In the genomic region with DNA sequence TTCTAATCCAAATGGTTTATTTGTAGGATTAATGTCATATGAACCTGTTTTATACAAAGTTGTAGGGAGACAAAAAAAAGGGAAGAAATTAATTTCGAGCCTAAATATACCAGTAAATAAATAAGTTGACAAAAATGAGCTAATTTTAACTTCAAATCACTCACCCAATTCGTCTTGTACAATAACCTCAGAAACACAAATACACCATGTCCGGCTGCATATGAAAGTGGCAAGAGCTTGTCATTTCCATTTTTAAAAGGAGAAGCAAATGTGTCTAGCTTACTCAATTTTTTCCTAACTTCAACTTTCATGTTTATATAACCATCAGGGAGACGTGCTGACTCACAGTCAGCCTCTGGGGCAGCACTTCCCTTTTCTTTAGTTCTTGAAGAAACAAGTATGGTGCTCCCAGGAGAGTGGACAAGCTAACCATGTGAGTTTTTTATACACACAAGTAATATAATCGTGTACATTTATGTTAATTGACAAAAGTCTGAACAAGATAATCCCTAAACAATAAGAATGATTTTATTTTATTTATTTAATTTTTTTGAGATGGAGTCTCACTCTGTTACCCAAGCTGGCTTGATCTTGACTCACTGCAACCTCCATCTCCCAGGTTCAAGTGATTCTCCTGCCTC, we compare ENCODE assay signal across 9 cellular contexts. TPM values are rescaled to one million over a fixed set of nuclear protein-coding genes. Genes with fewer than 3 reads are reported as not detected.
A peak's percentile ranks its signal among the peaks of the same experiment; 100 is the strongest.
DNase-seq lines count a peak whose midpoint lies in the region; ATAC-seq and TF ChIP-seq lines count a peak whose summit lies in the region.
"Had no signal": no experiment of that assay in that cellular context is flagged by ENCODE, and none has a peak within 500 bp of the region (broad histone marks: within the 10 kb centered on the region; RNA-seq: fewer than 3 reads in every experiment).

No MANE protein-coding gene starts in this region.

- no peak overlapping the region for H3K56ac ChIP-seq in IMR-90 (ENCODE audit: extremely low read depth, insufficient read depth, low read length)

- peak overlapping the region; percentile 93 for H4K5ac ChIP-seq in IMR-90 (ENCODE audit: low read depth, low read length)

- H3K4me3 ChIP-seq in IMR-90 (ENCODE audit: insufficient read depth, low read depth, low read length) (no peak overlapping the region), vagina (no peak overlapping the region)

- WGBS in IMR-90 (ENCODE audit: extremely low coverage in 2 of 2, insufficient read length in 1 of 2), 2 experiments = 0% methylated on average over 1 of the region's 5 CpGs; no CpG with 5 or more reads in 1 of the 2 experiments

- H3K23ac ChIP-seq in IMR-90 (ENCODE audit: low read depth, low read length) = no peak overlapping the region

- no peaks in the 10 kb centered on the region for H3K9me3 ChIP-seq in IMR-90 (ENCODE audit: control insufficient read depth, insufficient read depth, low read length)
- no peaks in the 10 kb centered on the region for H3K9me3 ChIP-seq in vagina

- in situ Hi-C loops in IMR-90 (cut with MboI; ENCODE audit: low sequenced_read_pairs) = no loop called here

- no peak; the same call in 1 of the 2 replicates for TF ChIP-seq RAD21 in IMR-90 (IDR thresholded peaks at IDR 0.05; ENCODE audit: low read length)

- ATAC-seq in GM21526 (IDR thresholded peaks at IDR 0.05; ENCODE audit: low FRiP score, unreplicated experiment) (peak; percentile 83), IMR-90 (ENCODE audit: low read depth) (peak; percentile 97), left lobe of liver (peak; percentile 17)

- H3K36me3 ChIP-seq in IMR-90 (ENCODE audit: control insufficient read depth, insufficient read depth, low read length) (no peaks in the 10 kb centered on the region), vagina (no peaks in the 10 kb centered on the region)

- H3K27ac ChIP-seq in IMR-90 (ENCODE audit: insufficient read depth, low read length) (peak overlapping the region; percentile 85; the same call in 1 of the 2 replicates), vagina (peak overlapping the region; percentile 52)

- H4K20me1 ChIP-seq in IMR-90 (ENCODE audit: insufficient read depth, low read length) = no peaks in the 10 kb centered on the region

- TF ChIP-seq CTCF in GM10248 (IDR thresholded peaks at IDR 0.05; ENCODE audit: control extremely low read depth, extremely low read depth, low read depth, missing control alignments) (no peak), IMR-90 (conservative IDR thresholded peaks at IDR 0.05; ENCODE audit: low read depth, low read length) (no peak), vagina (IDR thresholded peaks at IDR 0.05) (no peak)

- H2BK5ac ChIP-seq in IMR-90 (ENCODE audit: low read depth, low read length, poor library complexity, severe bottlenecking) = peak overlapping the region; percentile 81

- peaks cover 4% of the 10 kb centered on the region; the same call in 1 of the 2 replicates for H3K9me1 ChIP-seq in IMR-90 (ENCODE audit: insufficient read depth, low read length)

- intact Hi-C loops in IMR-90 (cut with micrococcal nuclease) = no loop called here
- intact Hi-C loops in vagina (cut with DNase I) = no loop called here

- peak overlapping the region; percentile 91 for H2BK120ac ChIP-seq in IMR-90 (ENCODE audit: low read depth, low read length)

- BruUV-seq in IMR-90 (replicated peaks; lab: Mats Ljungman, UMichigan) = no TSS peak

- H2AFZ ChIP-seq in IMR-90 (replicated peaks; ENCODE audit: low read length, poor library complexity) = no peak overlapping the region

- CTCF ChIA-PET in GM10248 (lab: Yijun Ruan, JAX) (interaction anchor here (0.8 to 2.9 kb wide), 11 partner anchors 9 to 268 kb away, joined by 3 to 13 read pairs (median 6); no protein-coding TSS in a partner anchor), IMR-90 (lab: Yijun Ruan, JAX) (interaction anchor here (0.8 to 1.2 kb wide), 5 partner anchors 17 to 267 kb away, joined by 3 to 4 read pairs (median 3); no protein-coding TSS in a partner anchor)

- H3K79me1 ChIP-seq in IMR-90 (ENCODE audit: low read depth in 1 of 2, low read length in 2 of 2) = no peaks in the 10 kb centered on the region

- TF ChIP-seq POLR2A in IMR-90 (IDR thresholded peaks at IDR 0.05; ENCODE audit: low read depth, low read length) = no peak
- no peak for TF ChIP-seq POLR2A in vagina (IDR thresholded peaks at IDR 0.05)

- dilution Hi-C loops in IMR-90 (cut with HindIII; ENCODE audit: low sequenced_read_pairs, unreplicated experiment) = no loop called here

- peak overlapping the region; percentile 71; the same call in 1 of the 2 replicates for H3K14ac ChIP-seq in IMR-90 (replicated peaks; ENCODE audit: low read depth, low read length)

- H3K4me2 ChIP-seq in IMR-90 (ENCODE audit: low read depth, low read length) = peak overlapping the region; percentile 68; the same call in 1 of the 2 replicates

- H2AK5ac ChIP-seq in IMR-90 (ENCODE audit: low read depth, low read length) = peak overlapping the region; percentile 58

- H3K4me1 ChIP-seq in IMR-90 (ENCODE audit: control insufficient read depth, insufficient read depth, low read length) (peaks cover 9% of the 10 kb centered on the region), vagina (peaks cover 18% of the 10 kb centered on the region)

- H3K18ac ChIP-seq in IMR-90 (ENCODE audit: low read depth, low read length) = peak overlapping the region; percentile 94

- H3K4ac ChIP-seq in IMR-90 (ENCODE audit: low read depth, low read length) = peak overlapping the region; percentile 75; the same call in 1 of the 2 replicates

- H2BK20ac ChIP-seq in IMR-90 (ENCODE audit: low read depth, low read length) = peak overlapping the region; percentile 85

- H2BK15ac ChIP-seq in IMR-90 (ENCODE audit: low read depth, low read length) = peak overlapping the region; percentile 87; the same call in 1 of the 3 replicates

- peak overlapping the region; percentile 78; the same call in 1 of the 2 replicates for H4K91ac ChIP-seq in IMR-90 (ENCODE audit: insufficient read depth, low read depth, low read length)

- DNase-seq in GM10248 (ENCODE audit: extremely low spot score) (peak; percentile 65), IMR-90 (peak; percentile 93), amniotic stem cell (lab: John Stamatoyannopoulos, UW) (peak; percentile 49), left lobe of liver (ENCODE audit: low spot score) (no peak), vagina (ENCODE audit: extremely low spot score in 2 of 2) (no peak), islet precursor cell (no peak), D341Med (ENCODE audit: low spot score) (no peak)
- DNase-seq: natural killer cell had no signal

- peak overlapping the region; percentile 48 to 74; a peak in 3 of 4 replicates for H4K8ac ChIP-seq in IMR-90 (ENCODE audit: low read depth in 2 of 2, low read length in 2 of 2)

- H3K27me3 ChIP-seq in IMR-90 (ENCODE audit: control insufficient read depth, insufficient read depth, low read length) (no peaks in the 10 kb centered on the region), vagina (no peaks in the 10 kb centered on the region)

- H3K9ac ChIP-seq in IMR-90 (ENCODE audit: low read depth, low read length) = no peak overlapping the region

- POLR2A ChIA-PET in GM10248 (lab: Yijun Ruan, JAX) (no interaction called here), IMR-90 (lab: Charles Lee; ENCODE audit: unreplicated experiment) (interaction anchor here (0.6 kb wide), 1 partner anchor 197 kb away, joined by 3 read pairs; no protein-coding TSS in a partner anchor)

- H2AK9ac ChIP-seq in IMR-90 (replicated peaks; ENCODE audit: low read depth, low read length, poor library complexity) = no peak overlapping the region

TF ChIP-seq in IMR-90, 13 proteins besides CTCF, POLR2A, EP300 and RAD21:
- TF ChIP-seq RFX5 (IDR thresholded peaks at IDR 0.05; ENCODE audit: low read depth, low read length) = 0 out of 2 replicates have a peak, but pooled peaks have one; percentile 10
- TF ChIP-seq FOS (IDR thresholded peaks at IDR 0.05; ENCODE audit: low read depth, low read length) = peak; percentile 81
- no peak for TF ChIP-seq CHD1 (IDR thresholded peaks at IDR 0.05; ENCODE audit: low read depth, low read length)
- 0 out of 2 replicates have a peak, but pooled peaks have one; percentile 11 for TF ChIP-seq SMC3 (IDR thresholded peaks at IDR 0.05; ENCODE audit: low read depth, low read length)
- 0 out of 2 replicates have a peak, but pooled peaks have one; percentile 34 for TF ChIP-seq MAFK (IDR thresholded peaks at IDR 0.05; ENCODE audit: low read depth, low read length)
- TF ChIP-seq ELK1 (IDR thresholded peaks at IDR 0.05; ENCODE audit: borderline replicate concordance, low read depth, low read length) = no peak
- peak; percentile 54; the same call in 1 of the 2 replicates for TF ChIP-seq CEBPB (IDR thresholded peaks at IDR 0.05; ENCODE audit: low read depth, low read length)
- TF ChIP-seq NFE2L2 (IDR thresholded peaks at IDR 0.05; ENCODE audit: low read depth, low read length) = peak; percentile 65; the same call in 1 of the 2 replicates

RNA-seq across cellular contexts. Expression of gene SGK1, which starts 55.5 kb away (rescaled TPM):
- total RNA-seq in IMR-90 (2012; rRNA removed) (121 and 211 TPM in 2 replicates), left lobe of liver (23.1 TPM), vagina (608 TPM)
- 255 and 410 TPM in 2 replicates for polyA plus RNA-seq in IMR-90 (2012; rRNA removed)
- 111 and 118 TPM in 2 replicates for polyA plus RNA-seq in IMR-90 (2012; cell fraction: cytosol; rRNA removed)
- 701 and 2,036 TPM in 2 replicates for polyA plus RNA-seq in IMR-90 (2012; cell fraction: nucleus; rRNA removed; ENCODE audit: low replicate concordance)

Comparison
In these comparisons a context has a peak if more than half of its experiments do, and no peak if none do; other contexts are left out.
1. DNase-seq: peak in GM10248 (single experiment), IMR-90 (single experiment) and amniotic stem cell (single experiment); none in left lobe of liver (single experiment), vagina (0 of 2), islet precursor cell (single experiment) and D341Med (single experiment).
2. ATAC-seq: peak in every context shown above with its lines; median percentile 97 in IMR-90; 83 in GM21526; 17 in left lobe of liver.